ENCODE assay signal across 15 cellular contexts in the genomic region with DNA sequence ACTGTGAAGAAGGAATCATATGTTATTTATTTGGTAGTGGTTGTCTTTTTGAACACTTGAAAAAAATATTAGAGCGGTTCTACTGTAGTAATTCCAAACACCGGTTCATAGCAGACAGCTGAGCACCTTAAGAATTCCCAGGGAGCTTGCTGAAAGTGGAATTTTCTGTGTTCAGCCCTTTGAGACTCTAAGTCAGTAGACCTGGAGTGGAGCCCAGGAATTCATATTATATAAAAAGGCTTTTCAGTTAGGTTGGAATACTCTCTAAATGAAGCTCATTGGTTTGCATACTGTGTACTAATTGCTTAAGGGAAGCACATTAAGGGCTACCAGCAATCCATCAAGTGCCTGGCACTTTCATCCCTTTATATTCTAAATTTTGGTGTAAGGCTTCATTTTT.
A peak's percentile ranks its signal among the peaks of the same experiment; 100 is the strongest.
DNase-seq lines count a peak whose midpoint lies in the region; ATAC-seq and TF ChIP-seq lines count a peak whose summit lies in the region.
"Had no signal": no experiment of that assay in that cellular context is flagged by ENCODE, and none has a peak within 500 bp of the region (broad histone marks: within the 10 kb centered on the region; RNA-seq: fewer than 3 reads in every experiment).

No MANE protein-coding gene starts in this region.

- no peak for ATAC-seq in HG02981 (IDR thresholded peaks at IDR 0.05; ENCODE audit: unreplicated experiment)
- ATAC-seq in HG03457 (IDR thresholded peaks at IDR 0.05; ENCODE audit: unreplicated experiment), result no peak

- no peak overlapping the region for H2AFZ ChIP-seq in Karpas-422 (ENCODE audit: low read length)

- H3K79me2 ChIP-seq in Karpas-422 (ENCODE audit: low read length), result no peaks in the 10 kb centered on the region

- H3K4me1 ChIP-seq in Karpas-422 (ENCODE audit: low read length), result no peaks in the 10 kb centered on the region
- H3K4me1 ChIP-seq: BE2C, HAP-1 had no signal

- no peaks in the 10 kb centered on the region for H3K27me3 ChIP-seq in Karpas-422 (ENCODE audit: low read length)
- H3K27me3 ChIP-seq: BE2C had no signal

- in situ Hi-C loops in astrocyte of the spinal cord (cut with HindIII; ENCODE audit: low sequenced_read_pairs), result no loop called here

- H3K4me3 ChIP-seq in Karpas-422 (ENCODE audit: low read length) (no peak overlapping the region), astrocyte of the spinal cord (ENCODE audit: low read depth, low read length) (no peak overlapping the region)
- H3K4me3 ChIP-seq: HAP-1 had no signal

- H3K4me2 ChIP-seq in Karpas-422 (ENCODE audit: low read depth, low read length, poor library complexity, severe bottlenecking), result no peak overlapping the region

- no peak overlapping the region for H3K9ac ChIP-seq in Karpas-422 (ENCODE audit: low read length)

- DNase-seq in Karpas-422 (peak; percentile 37), astrocyte of the spinal cord (ENCODE audit: low read depth, low spot score) (peak; percentile 6), midbrain (lab: John Stamatoyannopoulos, UW) (peak; percentile 40), superior temporal gyrus (ENCODE audit: extremely low spot score) (peak; percentile 49), COLO829 (ENCODE audit: low spot score) (no peak)
- DNase-seq: BE2C; CD4-positive, alpha-beta memory T cell; COR-L47; DND-41; GDM1 had no signal

- H4K20me1 ChIP-seq in Karpas-422 (ENCODE audit: insufficient read depth, low read depth, low read length), result no peaks in the 10 kb centered on the region

- H3K36me3 ChIP-seq in Karpas-422 (ENCODE audit: insufficient read depth, low read length), result no peaks in the 10 kb centered on the region
- H3K36me3 ChIP-seq: BE2C, HAP-1 had no signal

- no peaks in the 10 kb centered on the region for H3K9me2 ChIP-seq in Karpas-422 (replicated peaks; ENCODE audit: insufficient read depth, low read length)

- TF ChIP-seq CTCF in astrocyte of the spinal cord (IDR thresholded peaks at IDR 0.05; ENCODE audit: low read depth, low read length), result no peak

- H3K9me3 ChIP-seq in Karpas-422 (ENCODE audit: low read length), result no peaks in the 10 kb centered on the region
- H3K9me3 ChIP-seq: BE2C, HAP-1 had no signal

- no peak overlapping the region for H3K27ac ChIP-seq in Karpas-422 (ENCODE audit: low read length)
- H3K27ac ChIP-seq: C4-2B, HL-60 had no signal
